ENCODE assay signal across 1 cellular context in genomic region chr9:126919193-126919592, GRCh38.
TF ChIP-seq lines count a peak whose summit lies in the region.

No MANE protein-coding gene starts in this region.

TF ChIP-seq in HepG2, 621 proteins besides CTCF, POLR2A, EP300 and RAD21 (continued from another document):
- TF ChIP-seq IKZF5 (CRISPR knock-in tag; IDR thresholded peaks at IDR 0.05) (0 out of 2 replicates have a peak, but pooled peaks have one; percentile 4), STAT6 (CRISPR knock-in tag; IDR thresholded peaks at IDR 0.05; ENCODE audit: borderline replicate concordance) (no peak), ELF3 (CRISPR knock-in tag; IDR thresholded peaks at IDR 0.05) (peak; percentile 24; the same call in 1 of the 2 replicates), SIX1 (CRISPR knock-in tag; IDR thresholded peaks at IDR 0.05; ENCODE audit: borderline replicate concordance) (peak; percentile 91; the same call in 1 of the 2 replicates), KLF6 (CRISPR knock-in tag; IDR thresholded peaks at IDR 0.05) (no peak), BCL6 (CRISPR knock-in tag; IDR thresholded peaks at IDR 0.05) (peak; percentile 50; the same call in 1 of the 2 replicates), ZNF644 (CRISPR knock-in tag; IDR thresholded peaks at IDR 0.05; ENCODE audit: low read depth) (peak; percentile 57), RCOR2 (CRISPR knock-in tag; IDR thresholded peaks at IDR 0.05) (peak; percentile 72; the same call in 1 of the 2 replicates), ZFAT (CRISPR knock-in tag; conservative IDR thresholded peaks at IDR 0.05) (no peak), NR2F6 (IDR thresholded peaks at IDR 0.05) (peak; percentile 35), NR2F6 (CRISPR knock-in tag; IDR thresholded peaks at IDR 0.05) (0 out of 2 replicates have a peak, but pooled peaks have one; percentile 51), NCOA2 (CRISPR knock-in tag; IDR thresholded peaks at IDR 0.05) (peak; percentile 71; the same call in 1 of the 2 replicates), HOXD1 (CRISPR knock-in tag; IDR thresholded peaks at IDR 0.05) (no peak), DDIT3 (CRISPR knock-in tag; IDR thresholded peaks at IDR 0.05) (no peak), ASH2L (IDR thresholded peaks at IDR 0.05; ENCODE audit: insufficient read length, low read depth, low read length) (peak; percentile 34), ZNF331 (CRISPR knock-in tag; IDR thresholded peaks at IDR 0.05) (0 out of 2 replicates have a peak, but pooled peaks have one; percentile 42), CHCHD3 (CRISPR knock-in tag; IDR thresholded peaks at IDR 0.05) (no peak), ZBTB44 (CRISPR knock-in tag; IDR thresholded peaks at IDR 0.05) (no peak), ZNF17 (CRISPR knock-in tag; IDR thresholded peaks at IDR 0.05) (no peak), MIXL1 (CRISPR knock-in tag; IDR thresholded peaks at IDR 0.05) (peak; percentile 87; the same call in 1 of the 2 replicates)
